In genomic region chr6:27091661-27092315, GRCh38 we compare ENCODE assay signal across 8 cellular contexts.
A peak's percentile ranks its signal among the peaks of the same experiment; 100 is the strongest.
DNase-seq lines count a peak whose midpoint lies in the region; ATAC-seq and TF ChIP-seq lines count a peak whose summit lies in the region.

No MANE protein-coding gene starts in this region.

- H3K36me3 Mint-ChIP-seq in activated naive CD4-positive, alpha-beta T cell treated with anti-CD3 and anti-CD28 coated beads for 36 hours (ENCODE audit: low read depth) = no peaks in the 10 kb centered on the region

- H3K4me1 ChIP-seq in HCT116 (ENCODE audit: control insufficient read depth in 1 of 2, insufficient read depth in 2 of 2, low read length in 2 of 2) (peaks cover 0 to 20% of the 10 kb centered on the region in 2 experiments; a peak in 3 of 4 replicates), prostate gland (replicated peaks) (no peaks in the 10 kb centered on the region)

- H3K27me3 Mint-ChIP-seq in activated naive CD4-positive, alpha-beta T cell treated with anti-CD3 and anti-CD28 coated beads for 36 hours (ENCODE audit: low read depth) = peaks cover 53% of the 10 kb centered on the region

- RAD21 ChIA-PET in HCT116 (lab: Charles Lee; ENCODE audit: low non-redundant PET in 1 of 2, low total read pairs in 2 of 2, uncharacterized antibody in 2 of 2, unreplicated experiment in 2 of 2) = no interaction called here

- H3K9me3 ChIP-seq in HCT116 (ENCODE audit: control insufficient read depth in 1 of 2, insufficient read depth in 1 of 2, low read depth in 1 of 2, low read length in 2 of 2) (no peaks in the 10 kb centered on the region), iPS-18c (ENCODE audit: control insufficient read depth, insufficient read depth, low read length) (no peaks in the 10 kb centered on the region), prostate gland (no peaks in the 10 kb centered on the region)

- CTCF ChIA-PET in HCT116 (lab: Charles Lee) = interaction anchor here (1.0 kb wide), 1 partner anchor 11 kb away, joined by 3 read pairs; no protein-coding TSS in a partner anchor
- CTCF ChIA-PET in activated naive CD4-positive, alpha-beta T cell treated with anti-CD3 and anti-CD28 coated beads for 36 hours (lab: Charles Lee) = no interaction called here

- peak overlapping the region; percentile 43 to 57 for H3K4me3 ChIP-seq in HCT116 (replicated peaks in 1 of 2; ENCODE audit: low read depth in 1 of 2, low read length in 2 of 2)
- peak overlapping the region; percentile 68 for H3K4me3 ChIP-seq in iPS-18c (ENCODE audit: insufficient read depth, low read depth, low read length)
- H3K4me3 ChIP-seq in prostate gland = no peak overlapping the region

- H3K36me3 ChIP-seq in HCT116 (ENCODE audit: control insufficient read depth in 1 of 2, insufficient read depth in 2 of 2, low read length in 2 of 2) = no peaks in the 10 kb centered on the region
- no peaks in the 10 kb centered on the region for H3K36me3 ChIP-seq in prostate gland

- BruUV-seq in HCT116 (replicated peaks; lab: Mats Ljungman, UMichigan) = no TSS peak

- H3K4me2 ChIP-seq in HCT116 (ENCODE audit: low read length) = peak overlapping the region; percentile 88

- intact Hi-C loops in HCT116 (cut with micrococcal nuclease) (no loop called here), prostate gland (cut with DNase I) (no loop called here)
- intact Hi-C loops in activated naive CD4-positive, alpha-beta T cell treated with anti-CD3 and anti-CD28 coated beads for 36 hours (cut with micrococcal nuclease) = loop anchor here (10.0 kb wide), 1 partner anchor 767 kb away; no protein-coding TSS in a partner anchor

- H3K27ac Mint-ChIP-seq in activated naive CD4-positive, alpha-beta T cell treated with anti-CD3 and anti-CD28 coated beads for 36 hours = peak overlapping the region; percentile 46

- H3K27ac ChIP-seq in HCT116 (ENCODE audit: low read depth, low read length) (peak overlapping the region; percentile 13; the same call in 1 of the 2 replicates), prostate gland (no peak overlapping the region)

- H3K9me2 ChIP-seq in HCT116 (ENCODE audit: insufficient read depth) = no peaks in the 10 kb centered on the region

- 3% methylated on average over 27 of the region's 27 CpGs for WGBS in prostate gland

- POLR2A ChIA-PET in HCT116 (lab: Charles Lee) = interaction anchor here (1.2 kb wide), 1 partner anchor 41 kb away, joined by 3 read pairs; a partner anchor contains a TSS

- H3K4me1 Mint-ChIP-seq in activated naive CD4-positive, alpha-beta T cell treated with anti-CD3 and anti-CD28 coated beads for 36 hours (ENCODE audit: low read depth) = peaks cover 13% of the 10 kb centered on the region

- H3K79me2 ChIP-seq in HCT116 (ENCODE audit: insufficient read depth, low read length) = no peaks in the 10 kb centered on the region

- TF ChIP-seq POLR2A in HCT116 (IDR thresholded peaks at IDR 0.05; ENCODE audit: borderline replicate concordance, extremely low read depth, insufficient read depth, insufficient read length) = no peak
- no peak for TF ChIP-seq POLR2A in prostate gland (IDR thresholded peaks at IDR 0.05)

- H4K20me1 ChIP-seq in HCT116 (ENCODE audit: insufficient read depth) = no peaks in the 10 kb centered on the region

- DNase-seq in DMS53 (lab: John Stamatoyannopoulos, UW) (peak; percentile 87), HCT116 (ENCODE audit: low read depth, low spot score) (peak; percentile 86), NCI-H524 treated with DMSO at 0.1 percent for 48 hours (lab: John Stamatoyannopoulos, UW) (peak; percentile 24), prostate gland (ENCODE audit: low spot score) (no peak), NCI-H2029 (lab: John Stamatoyannopoulos, UW) (no peak)
- peak; percentile 48 for DNase-seq in activated naive CD4-positive, alpha-beta T cell treated with anti-CD3 and anti-CD28 coated beads for 36 hours
- peak; percentile 29 to 32 for DNase-seq in stimulated activated CD8-positive, alpha-beta memory T cell treated with anti-CD3 and anti-CD28 coated beads, Interleukin-2, amount 100 ng/mL, for 48 hours (ENCODE audit: low read depth in 2 of 2)

- no peaks in the 10 kb centered on the region for H3K9me3 Mint-ChIP-seq in activated naive CD4-positive, alpha-beta T cell treated with anti-CD3 and anti-CD28 coated beads for 36 hours

- TF ChIP-seq CTCF in HCT116 (IDR thresholded peaks at IDR 0.05 in 2 of 3, conservative IDR thresholded peaks at IDR 0.05 in 1 of 3; ENCODE audit: borderline replicate concordance in 1 of 3, insufficient read depth in 1 of 3, low read depth in 2 of 3, low read length in 2 of 3) (no peak), prostate gland (IDR thresholded peaks at IDR 0.05) (no peak)

- no peak for TF ChIP-seq RAD21 in HCT116 (IDR thresholded peaks at IDR 0.05; ENCODE audit: low read depth)

- H2AFZ ChIP-seq in HCT116 (ENCODE audit: low read depth, low read length, poor library complexity, severe bottlenecking) = peak overlapping the region; percentile 96

- H3K4me3 Mint-ChIP-seq in activated naive CD4-positive, alpha-beta T cell treated with anti-CD3 and anti-CD28 coated beads for 36 hours = peak overlapping the region; percentile 78

- H3K27me3 ChIP-seq in HCT116 (ENCODE audit: insufficient read depth, low read length) (no peaks in the 10 kb centered on the region), prostate gland (replicated peaks; ENCODE audit: insufficient read depth) (no peaks in the 10 kb centered on the region)

- H3K9ac ChIP-seq in HCT116 (ENCODE audit: low read length) = peak overlapping the region; percentile 45

- peak; percentile 98 for ATAC-seq in HCT116

TF ChIP-seq in HCT116, 20 proteins besides CTCF, POLR2A, EP300 and RAD21 (continues in another document):
- TF ChIP-seq CBX3 (IDR thresholded peaks at IDR 0.05; ENCODE audit: low read depth) (peak; percentile 62; the same call in 1 of the 2 replicates), FOSL1 (IDR thresholded peaks at IDR 0.05; ENCODE audit: low read depth) (peak; percentile 65), ZNF274 (IDR thresholded peaks at IDR 0.05; ENCODE audit: low read depth, low read length) (no peak), ATF3 (IDR thresholded peaks at IDR 0.05) (peak; percentile 94), EZH2phosphoT487 (IDR thresholded peaks at IDR 0.05; ENCODE audit: borderline replicate concordance) (no peak), EZH2 (IDR thresholded peaks at IDR 0.05) (no peak), JUND (IDR thresholded peaks at IDR 0.05) (peak; percentile 55), MAX (IDR thresholded peaks at IDR 0.05) (peak; percentile 36; the same call in 1 of the 2 replicates), ZFX (IDR thresholded peaks at IDR 0.05) (no peak), EGR1 (IDR thresholded peaks at IDR 0.05; ENCODE audit: low read depth) (no peak; the same call in 1 of the 2 replicates), ZBTB33 (IDR thresholded peaks at IDR 0.05; ENCODE audit: extremely low read depth, insufficient replicate concordance, low read length) (no peak), POLR2AphosphoS5 (IDR thresholded peaks at IDR 0.05; ENCODE audit: low read depth, low read length) (no peak), SIN3A (IDR thresholded peaks at IDR 0.05; ENCODE audit: low read depth) (peak; percentile 35; the same call in 1 of the 2 replicates), TCF7L2 (IDR thresholded peaks at IDR 0.05; ENCODE audit: borderline replicate concordance, extremely low read depth, insufficient read depth, insufficient read length) (peak; percentile 64), SP1 (IDR thresholded peaks at IDR 0.05; ENCODE audit: low read depth) (peak; percentile 42)

Comparison
In these comparisons a context has a peak if more than half of its experiments do, and no peak if none do; other contexts are left out.
1. DNase-seq: peak in DMS53 (single experiment), HCT116 (single experiment), NCI-H524 treated with DMSO at 0.1 percent for 48 hours (single experiment), activated naive CD4-positive, alpha-beta T cell treated with anti-CD3 and anti-CD28 coated beads for 36 hours (single experiment) and stimulated activated CD8-positive, alpha-beta memory T cell treated with anti-CD3 and anti-CD28 coated beads, Interleukin-2, amount 100 ng/mL, for 48 hours (2 of 2); none in prostate gland (single experiment) and NCI-H2029 (single experiment).
2. H3K4me3 ChIP-seq: peak in HCT116 (2 of 2) and iPS-18c (single experiment); none in prostate gland (0 of 2).